ENCODE assay signal across 7 cellular contexts in the genomic region with DNA sequence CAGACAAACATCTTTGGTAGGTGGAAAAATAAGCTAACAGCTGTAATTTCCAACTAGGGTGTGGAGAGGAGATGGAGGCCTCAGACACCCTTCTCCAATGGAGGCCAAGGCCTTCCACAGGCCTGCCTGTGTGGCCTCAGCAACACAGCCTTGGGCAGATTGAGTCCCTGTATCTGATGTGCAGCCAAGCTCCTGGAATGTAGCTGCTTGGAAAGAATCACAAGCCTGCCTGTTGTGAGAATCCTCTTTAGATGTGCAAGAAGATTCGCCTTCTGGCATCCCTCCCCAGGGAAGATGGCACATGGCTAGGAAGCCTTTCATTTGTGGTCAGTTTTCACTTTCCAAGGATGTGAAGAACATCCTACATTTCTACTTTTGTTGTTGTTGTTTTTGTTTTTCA.
"Had no signal": no experiment of that assay in that cellular context is flagged by ENCODE, and none has a peak within 500 bp of the region (broad histone marks: within the 10 kb centered on the region; RNA-seq: fewer than 3 reads in every experiment).

No MANE protein-coding gene starts in this region.

- H3K4me3 Mint-ChIP-seq: GM23338, HFFc6, IgD-negative memory B cell had no signal

- H3K36me3 Mint-ChIP-seq: IgD-negative memory B cell had no signal

- ATAC-seq: GM23338, HCT116, HepG2 had no signal

- H3K9me3 Mint-ChIP-seq: IgD-negative memory B cell had no signal

- FAIRE-seq: H1, HepG2 had no signal

- DNase-seq: H7, HFFc6 had no signal

- H3K4me1 Mint-ChIP-seq: GM23338 had no signal

- H3K27ac Mint-ChIP-seq: GM23338, HFFc6, IgD-negative memory B cell had no signal
